In the genomic region with DNA sequence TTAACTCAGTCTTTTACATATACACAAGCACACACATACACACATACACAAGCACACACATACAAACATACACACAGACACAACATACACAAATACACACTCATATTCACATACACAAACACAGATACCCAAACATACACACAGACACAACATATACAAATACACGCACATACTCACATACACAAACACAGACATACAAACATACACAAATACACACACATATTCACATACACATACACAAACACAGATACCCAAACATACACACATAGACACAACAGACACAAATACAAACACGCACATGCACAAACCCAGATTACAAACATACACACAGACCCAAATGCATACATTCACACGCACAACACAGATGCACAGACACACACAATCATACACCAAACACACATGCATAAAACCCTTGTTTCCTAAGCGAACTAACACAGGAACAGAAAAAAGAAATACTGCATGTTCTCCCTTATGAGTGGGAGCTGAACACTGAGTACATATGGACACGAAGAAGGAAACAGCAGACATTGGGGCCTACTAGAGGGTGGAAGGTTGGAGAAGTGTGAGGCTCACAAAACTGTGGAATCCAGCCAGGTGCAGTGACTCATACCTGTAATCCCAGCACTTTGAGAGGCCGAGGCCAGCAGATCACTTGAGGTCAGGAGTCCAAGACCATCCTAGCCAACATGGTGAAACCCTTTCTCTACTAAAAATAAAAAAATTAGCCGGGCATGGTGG, we compare ENCODE assay signal across 1 cellular context.
TF ChIP-seq lines count a peak whose summit lies in the region.

No MANE protein-coding gene starts in this region.

TF ChIP-seq in SK-N-SH, 30 proteins besides CTCF, POLR2A, EP300 and RAD21 (continued from another document):
- TF ChIP-seq, protein P1, sequence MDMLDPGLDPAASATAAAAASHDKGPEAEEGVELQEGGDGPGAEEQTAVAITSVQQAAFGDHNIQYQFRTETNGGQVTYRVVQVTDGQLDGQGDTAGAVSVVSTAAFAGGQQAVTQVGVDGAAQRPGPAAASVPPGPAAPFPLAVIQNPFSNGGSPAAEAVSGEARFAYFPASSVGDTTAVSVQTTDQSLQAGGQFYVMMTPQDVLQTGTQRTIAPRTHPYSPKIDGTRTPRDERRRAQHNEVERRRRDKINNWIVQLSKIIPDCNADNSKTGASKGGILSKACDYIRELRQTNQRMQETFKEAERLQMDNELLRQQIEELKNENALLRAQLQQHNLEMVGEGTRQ (IDR thresholded peaks at IDR 0.05; ENCODE audit: borderline replicate concordance, low read depth, low read length): no peak
TF ChIP-seq in SK-N-SH: peak in this region for 2.
